In the genomic region with DNA sequence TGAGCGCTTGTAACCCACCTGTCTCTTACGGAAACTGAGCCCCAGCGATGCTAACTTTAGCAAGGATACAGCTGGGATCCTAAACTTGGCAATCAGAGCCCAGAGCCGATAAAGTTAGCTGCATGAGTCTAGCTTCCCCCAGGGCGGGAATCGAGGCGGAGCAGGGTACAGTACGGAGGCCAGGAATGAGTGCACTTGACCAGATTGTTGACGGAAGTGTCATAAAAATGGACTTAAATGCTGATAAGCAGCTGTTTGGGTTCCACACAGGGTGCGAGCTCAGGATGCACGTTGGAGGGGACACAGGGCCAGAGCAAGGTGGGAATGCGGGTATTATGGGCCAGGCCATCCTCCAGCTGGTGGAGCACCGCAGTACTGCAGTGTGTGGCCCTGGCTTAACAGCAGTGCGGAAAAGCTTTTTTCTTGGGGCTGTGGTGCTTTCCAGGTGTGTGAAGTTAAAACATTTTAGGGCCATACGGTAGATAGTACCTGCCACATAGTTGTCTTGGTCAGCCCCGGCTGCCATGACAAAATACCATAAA, we compare ENCODE assay signal across 8 cellular contexts. TPM values are rescaled to one million over a fixed set of nuclear protein-coding genes. Genes with fewer than 3 reads are reported as not detected.
DNase-seq lines count a peak whose midpoint lies in the region; ATAC-seq and TF ChIP-seq lines count a peak whose summit lies in the region.
"Not testable (repeated sequence)": the region's sequence is repeated elsewhere in the genome, so short reads cannot be mapped to it uniquely, and the experiment has no call there.

No MANE protein-coding gene starts in this region.

- peak; percentile 36 for ATAC-seq in GM19372 (IDR thresholded peaks at IDR 0.05; ENCODE audit: low read depth, unreplicated experiment)
- ATAC-seq in HG03025 (IDR thresholded peaks at IDR 0.05; ENCODE audit: low FRiP score, unreplicated experiment): peak; percentile 28
- ATAC-seq in WTC11: peak; percentile 69

- H3K36me3 ChIP-seq in BLaER1: peaks cover 18% of the 10 kb centered on the region
- not testable (repeated sequence) for H3K36me3 ChIP-seq in colonic mucosa; kidney epithelial cell (ENCODE audit: control insufficient read depth, insufficient read depth, low read length)

- peak overlapping the region; percentile 92 for H3K27ac Mint-ChIP-seq in WTC11

- peaks cover 13% of the 10 kb centered on the region for H3K27me3 ChIP-seq in BLaER1
- not testable (repeated sequence) for H3K27me3 ChIP-seq in colonic mucosa; kidney epithelial cell (ENCODE audit: control insufficient read depth, insufficient read depth, low read length)

- H3K4me1 ChIP-seq in BLaER1: peaks cover 27% of the 10 kb centered on the region
- not testable (repeated sequence) for H3K4me1 ChIP-seq in colonic mucosa

- H3K4me3 ChIP-seq in BLaER1: peak overlapping the region; percentile 74
- peak overlapping the region; percentile 57 for H3K4me3 ChIP-seq in colonic mucosa
- H3K4me3 ChIP-seq in kidney epithelial cell (ENCODE audit: low read depth, low read length): peak overlapping the region; percentile 45
- peak overlapping the region; percentile 58 for H3K4me3 ChIP-seq in skeletal muscle cell (ENCODE audit: low read depth, low read length)

- H3K9ac ChIP-seq in BLaER1 (peak overlapping the region; percentile 84), colonic mucosa (ENCODE audit: low read depth in 2 of 2, low read length in 2 of 2) (peak overlapping the region; percentile 48 to 77)

- H3K9me3 ChIP-seq in BLaER1: peaks cover 12% of the 10 kb centered on the region
- not testable (repeated sequence) for H3K9me3 ChIP-seq in colonic mucosa

- H3K4me1 Mint-ChIP-seq in WTC11: peaks cover 46% of the 10 kb centered on the region

- peak overlapping the region; percentile 84 for H3K27ac ChIP-seq in BLaER1
- H3K27ac ChIP-seq in colonic mucosa: peak overlapping the region; percentile 61

- not testable (repeated sequence) for TF ChIP-seq CTCF in WTC11 (IDR thresholded peaks at IDR 0.05); colonic mucosa (IDR thresholded peaks at IDR 0.05)
- peak; percentile 24 for TF ChIP-seq CTCF in kidney epithelial cell (IDR thresholded peaks at IDR 0.05; ENCODE audit: insufficient read depth, low read length, poor library complexity, severe bottlenecking)

- not testable (repeated sequence) for H3K9me3 Mint-ChIP-seq in WTC11

- H3K4me3 Mint-ChIP-seq in WTC11: peak overlapping the region; percentile 93

- H3K36me3 Mint-ChIP-seq in WTC11: peaks cover 19% of the 10 kb centered on the region

- H3K27me3 Mint-ChIP-seq in WTC11 (ENCODE audit: low read depth): not testable (repeated sequence)

- CTCF ChIA-PET in WTC11 (lab: Charles Lee): interaction anchor here (0.8 to 1.2 kb wide), 2 partner anchors 83 to 161 kb away, joined by 3 read pairs; no protein-coding TSS in a partner anchor

- POLR2A ChIA-PET in WTC11 (lab: Charles Lee): interaction anchor here (0.6 kb wide), 1 partner anchor 256 kb away, joined by 4 read pairs; no protein-coding TSS in a partner anchor

- intact Hi-C loops in colonic mucosa (cut with DNase I): not testable (repeated sequence)

- DNase-seq in NCI-H1105 treated with DMSO at 0.1 percent for 48 hours (lab: John Stamatoyannopoulos, UW) (peak; percentile 24), WTC11 (ENCODE audit: low spot score) (peak; percentile 49)
- DNase-seq in colonic mucosa; kidney epithelial cell (ENCODE audit: low read depth); skeletal muscle cell (ENCODE audit: low read depth): not testable (repeated sequence)

- peak overlapping the region; percentile 75 for H3K4me2 ChIP-seq in BLaER1

- not testable (repeated sequence) for H4K20me1 ChIP-seq in BLaER1

TF ChIP-seq in WTC11, 78 proteins besides CTCF, POLR2A, EP300 and RAD21:
- TF ChIP-seq, protein P1, sequence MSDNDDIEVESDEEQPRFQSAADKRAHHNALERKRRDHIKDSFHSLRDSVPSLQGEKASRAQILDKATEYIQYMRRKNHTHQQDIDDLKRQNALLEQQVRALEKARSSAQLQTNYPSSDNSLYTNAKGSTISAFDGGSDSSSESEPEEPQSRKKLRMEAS (CRISPR knock-in tag; IDR thresholded peaks at IDR 0.05): peak; percentile 28; the same call in 1 of the 2 replicates

RNA-seq across cellular contexts. Expression of a gene that starts 0.7 kb away (rescaled TPM):
- 179 to 219 TPM (median 186 TPM) in 3 replicates for total RNA-seq in WTC11 (2021)
- 10 to 100 TPM; 15.3 to 96.1 TPM for total RNA-seq in colonic mucosa
- 37.3 and 38.2 TPM in 2 replicates for total RNA-seq in kidney epithelial cell
